Comparison of ENCODE assay signal across 16 cellular contexts in the genomic region with DNA sequence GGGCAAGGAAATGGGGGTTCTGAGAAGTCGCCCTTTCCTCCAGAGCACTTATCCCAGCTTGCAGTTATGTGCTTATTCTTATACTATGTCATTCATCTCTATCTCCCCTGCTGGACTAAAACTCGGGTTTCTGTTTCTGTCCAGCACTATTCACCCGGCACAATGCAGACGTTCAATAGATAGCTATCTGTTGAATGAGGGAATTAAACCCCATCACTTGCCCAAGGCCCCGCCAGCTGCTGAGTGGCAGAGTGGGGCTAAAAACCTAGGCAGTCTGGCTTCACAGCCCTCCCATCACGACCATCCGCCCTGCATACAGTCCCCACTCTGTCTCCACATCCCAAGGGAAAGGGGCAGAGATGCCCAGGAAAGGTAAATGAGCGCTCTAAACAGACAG. TPM values are rescaled to one million over a fixed set of nuclear protein-coding genes. Genes with fewer than 3 reads are reported as not detected.
DNase-seq lines count a peak whose midpoint lies in the region; FAIRE-seq and TF ChIP-seq lines count a peak whose summit lies in the region.
"Had no signal": no experiment of that assay in that cellular context is flagged by ENCODE, and none has a peak within 500 bp of the region (broad histone marks: within the 10 kb centered on the region; RNA-seq: fewer than 3 reads in every experiment).

No MANE protein-coding gene starts in this region.

- H3K27me3 ChIP-seq in SJCRH30: no peaks in the 10 kb centered on the region; the same call in 1 of the 2 replicates
- H3K27me3 ChIP-seq in iPS-20b (ENCODE audit: insufficient read depth, low read length): peaks cover 80% of the 10 kb centered on the region
- peaks cover 0 to 51% of the 10 kb centered on the region in 2 donors for H3K27me3 ChIP-seq in tibial nerve
- peaks cover 7% of the 10 kb centered on the region for H3K27me3 ChIP-seq in vagina

- H3K4me3 ChIP-seq in SJCRH30 (peak overlapping the region; percentile 28), iPS-20b (ENCODE audit: low read length) (peak overlapping the region; percentile 32; the same call in 1 of the 2 replicates), tibial nerve (no peak overlapping the region), vagina (no peak overlapping the region)

- peak; percentile 69 for DNase-seq in NCI-H82 (lab: John Stamatoyannopoulos, UW)
- no peak for DNase-seq in NCI-H82 treated with DMSO at 0.1 percent for 48 hours (lab: John Stamatoyannopoulos, UW; ENCODE audit: unreplicated experiment)
- peak in 1 of 2 experiments; percentile 37 for DNase-seq in SJCRH30
- DNase-seq in tibial nerve (ENCODE audit: low spot score in 2 of 2): no peak
- no peak for DNase-seq in urothelium cell line (ENCODE audit: low spot score)
- no peak for DNase-seq in vagina (ENCODE audit: extremely low spot score in 2 of 2)
- DNase-seq: Caco-2, Karpas-422, MM.1S, NCI-H1930, SIG-M5 had no signal

- H3K9ac ChIP-seq in iPS-20b (ENCODE audit: low read depth, low read length): no peak overlapping the region

- TF ChIP-seq POLR2A in tibial nerve (IDR thresholded peaks at IDR 0.05): no peak
- no peak for TF ChIP-seq POLR2A in vagina (IDR thresholded peaks at IDR 0.05)

- 67 to 71% methylated on average over 8 of the region's 8 CpGs for WGBS in tibial nerve, 2 donors

- H3K36me3 ChIP-seq in SJCRH30 (no peaks in the 10 kb centered on the region), iPS-20b (ENCODE audit: insufficient read depth, low read depth, low read length) (no peaks in the 10 kb centered on the region), tibial nerve (no peaks in the 10 kb centered on the region), vagina (no peaks in the 10 kb centered on the region)

- TF ChIP-seq CTCF in tibial nerve (IDR thresholded peaks at IDR 0.05) (no peak), vagina (IDR thresholded peaks at IDR 0.05) (no peak)

- no peak overlapping the region for H3K27ac ChIP-seq in SJCRH30
- no peak overlapping the region for H3K27ac ChIP-seq in iPS-20b (ENCODE audit: low read length)
- H3K27ac ChIP-seq in temporal lobe (ENCODE audit: low read depth, low read length): peak overlapping the region; percentile 9
- no peak overlapping the region for H3K27ac ChIP-seq in tibial nerve
- no peak overlapping the region for H3K27ac ChIP-seq in vagina

- intact Hi-C loops in vagina (cut with DNase I): no loop called here

- H3K4me1 ChIP-seq in SJCRH30 (no peaks in the 10 kb centered on the region), iPS-20b (ENCODE audit: insufficient read depth, low read length) (peaks cover 4% of the 10 kb centered on the region; the same call in 1 of the 2 replicates), tibial nerve (peaks cover 0 to 14% (median 1%) of the 10 kb centered on the region in 4 donors), vagina (peaks cover 6% of the 10 kb centered on the region)
- H3K4me1 ChIP-seq: Caco-2 had no signal

- TF ChIP-seq EP300 in tibial nerve (IDR thresholded peaks at IDR 0.05): no peak

- FAIRE-seq in urothelium cell line (lab: Jason Lieb, UNC): no peak
- FAIRE-seq: HepG2, RCC 7860 had no signal

- H3K9me3 ChIP-seq in SJCRH30 (replicated peaks) (no peaks in the 10 kb centered on the region), iPS-20b (ENCODE audit: insufficient read depth, low read depth, low read length) (no peaks in the 10 kb centered on the region), tibial nerve (no peaks in the 10 kb centered on the region), vagina (no peaks in the 10 kb centered on the region)
- H3K9me3 ChIP-seq: Caco-2 had no signal

RNA-seq across cellular contexts. Expression of a gene that starts 5.4 kb away (rescaled TPM):
- total RNA-seq in SJCRH30 (2014; rRNA removed; shearing (Covaris generic)): 0.03 and 0.04 TPM in 2 replicates
- 86.1 TPM for total RNA-seq in temporal lobe
- 1 to 10 TPM in 2 of 4 donors, under 1 TPM in 2; 0.78 to 3.1 (median 1.3) TPM for total RNA-seq in tibial nerve
- total RNA-seq in vagina: 0.49 TPM
- total RNA-seq: A172 had no signal

Comparison
In these comparisons a context has a peak if more than half of its experiments do, and no peak if none do; other contexts are left out.
1. H3K4me3 ChIP-seq: peak in SJCRH30 (single experiment) and iPS-20b (single experiment); none in tibial nerve (0 of 4) and vagina (0 of 2).
2. RNA of a gene that starts 5.4 kb away (total RNA-seq): 86.1 TPM in temporal lobe (single experiment); 0.78 to 3.1 TPM in tibial nerve, 0.49 TPM in vagina (single experiment) and 0.03 to 0.04 TPM in SJCRH30; every median in the first group is over 10 times any median in the second.